20 cellular contexts compared by ENCODE assay signal in the genomic region with DNA sequence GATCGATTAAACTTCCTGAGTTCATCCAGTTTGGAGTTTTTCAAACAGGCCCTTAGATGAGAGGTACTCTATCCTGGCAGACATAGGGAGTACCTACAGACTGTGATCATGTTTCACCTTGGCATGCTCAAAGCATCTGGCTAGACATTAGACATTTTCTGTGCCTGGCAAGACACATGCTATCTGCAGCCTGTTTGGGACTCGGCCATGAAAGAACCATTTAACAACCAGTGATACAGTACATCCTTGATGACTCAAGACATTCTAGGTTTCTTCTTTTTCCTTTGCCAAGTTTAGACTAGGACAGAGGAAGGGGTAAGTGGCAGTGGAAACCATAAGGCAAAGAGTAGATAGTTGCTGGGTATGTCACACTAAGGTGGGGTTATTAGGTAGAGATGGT. TPM values are rescaled to one million over a fixed set of nuclear protein-coding genes. Genes with fewer than 3 reads are reported as not detected.
DNase-seq lines count a peak whose midpoint lies in the region; ATAC-seq and TF ChIP-seq lines count a peak whose summit lies in the region.
"Had no signal": no experiment of that assay in that cellular context is flagged by ENCODE, and none has a peak within 500 bp of the region (broad histone marks: within the 10 kb centered on the region; RNA-seq: fewer than 3 reads in every experiment).

No MANE protein-coding gene starts in this region.

- H3K9me2 ChIP-seq in SK-N-SH: no peaks in the 10 kb centered on the region

- H3K79me2 ChIP-seq in SK-N-SH (ENCODE audit: insufficient read depth): no peaks in the 10 kb centered on the region

- POLR2A ChIA-PET in SK-N-SH (lab: Yijun Ruan, JAX): no interaction called here
- POLR2A ChIA-PET in CD4-positive, alpha-beta memory T cell (lab: Charles Lee; ENCODE audit: partially characterized antibody): interaction anchor here (0.6 kb wide), 1 partner anchor 26 kb away, joined by 4 read pairs; no protein-coding TSS in a partner anchor

- peaks cover 0 to 3% of the 10 kb centered on the region in 2 donors for H3K36me3 Mint-ChIP-seq in CD4-positive, alpha-beta memory T cell
- H3K36me3 Mint-ChIP-seq: CD8-positive, alpha-beta memory T cell; IgD-negative memory B cell had no signal

- H3K4me2 ChIP-seq in SK-N-SH: no peak overlapping the region

- H3K4me3 ChIP-seq in SK-N-SH (ENCODE audit: low read depth in 2 of 2, low read length in 1 of 2) (no peak overlapping the region), RWPE2 (ENCODE audit: severe bottlenecking) (no peak overlapping the region), prostate gland (no peak overlapping the region)
- H3K4me3 ChIP-seq in CD4-positive, alpha-beta memory T cell (ENCODE audit: low read length in 2 of 2): no peak overlapping the region

- H3K4me3 Mint-ChIP-seq in CD4-positive, alpha-beta memory T cell: no peak overlapping the region
- H3K4me3 Mint-ChIP-seq: CD8-positive, alpha-beta memory T cell; IgD-negative memory B cell had no signal

- H3K27ac ChIP-seq in SK-N-SH (ENCODE audit: low read depth in 2 of 2, low read length in 1 of 2): no peak overlapping the region
- no peak overlapping the region for H3K27ac ChIP-seq in RWPE2 (ENCODE audit: poor library complexity, severe bottlenecking)
- H3K27ac ChIP-seq in prostate gland: no peak overlapping the region
- no peak overlapping the region for H3K27ac ChIP-seq in CD4-positive, alpha-beta memory T cell (ENCODE audit: low read depth, low read length)

- H3K9me3 ChIP-seq in SK-N-SH: no peaks in the 10 kb centered on the region
- no peaks in the 10 kb centered on the region for H3K9me3 ChIP-seq in RWPE2 (ENCODE audit: severe bottlenecking)
- H3K9me3 ChIP-seq in prostate gland: no peaks in the 10 kb centered on the region
- no peaks in the 10 kb centered on the region for H3K9me3 ChIP-seq in CD4-positive, alpha-beta memory T cell (ENCODE audit: control insufficient read depth in 1 of 2, low read length in 2 of 2)

- intact Hi-C loops in prostate gland (cut with DNase I): no loop called here
- intact Hi-C loops in left cardiac atrium (cut with DNase I): no loop called here
- intact Hi-C loops in CD4-positive, alpha-beta memory T cell (cut with micrococcal nuclease): no loop called here

- no peak for DNase-seq in SK-N-SH
- peak; percentile 36 for DNase-seq in M059J (ENCODE audit: low read depth)
- no peak for DNase-seq in RWPE2 (ENCODE audit: low spot score)
- peak; percentile 31 for DNase-seq in prostate gland (ENCODE audit: low spot score)
- DNase-seq in left cardiac atrium: no peak
- no peak for DNase-seq in DMS114 treated with DMSO at 0.1 percent for 48 hours (lab: John Stamatoyannopoulos, UW; ENCODE audit: unreplicated experiment)
- no peak for DNase-seq in CD4-positive, alpha-beta memory T cell
- DNase-seq: AML-193; C1 segment of cervical spinal cord; CD8-positive, alpha-beta memory T cell; DND-41; NCI-H1417 treated with DMSO at 0.1 percent for 48 hours; NCI-H187 treated with DMSO at 0.1 percent for 48 hours; NCI-H2107; NCI-H345; NCI-H82; SHP77 had no signal

- no peak overlapping the region for H2AFZ ChIP-seq in SK-N-SH (ENCODE audit: low read depth)

- H3F3A ChIP-seq in SK-N-SH (replicated peaks; ENCODE audit: insufficient read depth): no peaks in the 10 kb centered on the region

- CTCF ChIA-PET in SK-N-SH (lab: Yijun Ruan, JAX): no interaction called here
- CTCF ChIA-PET in CD4-positive, alpha-beta memory T cell (lab: Charles Lee; ENCODE audit: partially characterized antibody): interaction anchor here (1.7 kb wide), 1 partner anchor 60 kb away, joined by 7 read pairs; no protein-coding TSS in a partner anchor

- ATAC-seq in SK-N-SH treated with all-trans-retinoic acid at 6 μM for 48 hours (peak; percentile 51), RWPE2 (ENCODE audit: low read depth) (peak; percentile 61), left cardiac atrium (no peak)
- ATAC-seq: HCT116 had no signal

- H3K9me3 Mint-ChIP-seq in CD4-positive, alpha-beta memory T cell: no peaks in the 10 kb centered on the region
- H3K9me3 Mint-ChIP-seq: CD8-positive, alpha-beta memory T cell; IgD-negative memory B cell had no signal

- H3K27ac Mint-ChIP-seq in CD4-positive, alpha-beta memory T cell: no peak overlapping the region
- H3K27ac Mint-ChIP-seq: CD8-positive, alpha-beta memory T cell; IgD-negative memory B cell had no signal

- TF ChIP-seq EP300 in SK-N-SH (IDR thresholded peaks at IDR 0.05; ENCODE audit: borderline replicate concordance in 1 of 2, low read depth in 1 of 2, low read length in 1 of 2): no peak

- no peaks in the 10 kb centered on the region for H3K27me3 Mint-ChIP-seq in CD4-positive, alpha-beta memory T cell
- H3K27me3 Mint-ChIP-seq: IgD-negative memory B cell had no signal

- no peak for TF ChIP-seq POLR2A in prostate gland (IDR thresholded peaks at IDR 0.05)

- no peak for TF ChIP-seq RAD21 in SK-N-SH (IDR thresholded peaks at IDR 0.05; ENCODE audit: low read length)

- no peak overlapping the region for H3K9ac ChIP-seq in SK-N-SH

- H3K36me3 ChIP-seq in SK-N-SH (replicated peaks in 1 of 2; ENCODE audit: control insufficient read depth in 1 of 2, insufficient read depth in 2 of 2, low read length in 1 of 2): no peaks in the 10 kb centered on the region
- no peaks in the 10 kb centered on the region for H3K36me3 ChIP-seq in RWPE2 (ENCODE audit: low read depth)
- no peaks in the 10 kb centered on the region for H3K36me3 ChIP-seq in prostate gland
- H3K36me3 ChIP-seq in CD4-positive, alpha-beta memory T cell (ENCODE audit: insufficient read depth, low read length): no peaks in the 10 kb centered on the region

- no peaks in the 10 kb centered on the region for H3K27me3 ChIP-seq in SK-N-SH (ENCODE audit: insufficient read depth)
- H3K27me3 ChIP-seq in RWPE2 (ENCODE audit: insufficient read depth, poor library complexity, severe bottlenecking): no peaks in the 10 kb centered on the region
- no peaks in the 10 kb centered on the region for H3K27me3 ChIP-seq in prostate gland (replicated peaks; ENCODE audit: insufficient read depth)
- no peaks in the 10 kb centered on the region for H3K27me3 ChIP-seq in CD4-positive, alpha-beta memory T cell (ENCODE audit: insufficient read depth, low read length)

- H3K4me1 Mint-ChIP-seq in CD4-positive, alpha-beta memory T cell: peaks cover 12 to 21% (median 17%) of the 10 kb centered on the region in 4 donors

- H4K20me1 ChIP-seq in SK-N-SH (ENCODE audit: insufficient read depth): no peaks in the 10 kb centered on the region

- no peaks in the 10 kb centered on the region; a peak in 1 of 4 replicates for H3K4me1 ChIP-seq in SK-N-SH (ENCODE audit: control insufficient read depth in 1 of 2, insufficient read depth in 2 of 2, low read depth in 1 of 2, low read length in 1 of 2)
- no peaks in the 10 kb centered on the region for H3K4me1 ChIP-seq in RWPE2 (ENCODE audit: insufficient read depth, poor library complexity, severe bottlenecking)
- H3K4me1 ChIP-seq in prostate gland (replicated peaks): no peaks in the 10 kb centered on the region
- H3K4me1 ChIP-seq in CD4-positive, alpha-beta memory T cell (ENCODE audit: insufficient read depth, low read length): peaks cover 9% of the 10 kb centered on the region

- WGBS in SK-N-SH (ENCODE audit: low lambda C conversion rate): 78% methylated on average over 2 of the region's 2 CpGs
- 40% methylated on average over 2 of the region's 2 CpGs for WGBS in prostate gland

- TF ChIP-seq CTCF in SK-N-SH (IDR thresholded peaks at IDR 0.05) (no peak), RWPE2 (IDR thresholded peaks at IDR 0.05; ENCODE audit: poor library complexity, severe bottlenecking) (no peak), prostate gland (IDR thresholded peaks at IDR 0.05) (no peak)

TF ChIP-seq in SK-N-SH treated with all-trans-retinoic acid at 6 μM for 48 hours, 23 proteins besides CTCF, POLR2A, EP300 and RAD21 (continues in another document):
- TF ChIP-seq ZNF70 (CRISPR knock-in tag; IDR thresholded peaks at IDR 0.05): no peak

TF ChIP-seq in SK-N-SH, 30 proteins besides CTCF, POLR2A, EP300 and RAD21 (continues in another document):
- TF ChIP-seq NRF1 (IDR thresholded peaks at IDR 0.05; ENCODE audit: low read depth, low read length): no peak
- no peak for TF ChIP-seq POLR2AphosphoS5 (IDR thresholded peaks at IDR 0.05; ENCODE audit: low read depth, low read length)
- TF ChIP-seq, protein P1, sequence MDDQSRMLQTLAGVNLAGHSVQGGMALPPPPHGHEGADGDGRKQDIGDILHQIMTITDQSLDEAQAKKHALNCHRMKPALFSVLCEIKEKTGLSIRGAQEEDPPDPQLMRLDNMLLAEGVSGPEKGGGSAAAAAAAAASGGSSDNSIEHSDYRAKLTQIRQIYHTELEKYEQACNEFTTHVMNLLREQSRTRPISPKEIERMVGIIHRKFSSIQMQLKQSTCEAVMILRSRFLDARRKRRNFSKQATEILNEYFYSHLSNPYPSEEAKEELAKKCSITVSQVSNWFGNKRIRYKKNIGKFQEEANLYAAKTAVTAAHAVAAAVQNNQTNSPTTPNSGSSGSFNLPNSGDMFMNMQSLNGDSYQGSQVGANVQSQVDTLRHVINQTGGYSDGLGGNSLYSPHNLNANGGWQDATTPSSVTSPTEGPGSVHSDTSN (IDR thresholded peaks at IDR 0.05): no peak
- no peak for TF ChIP-seq RXRA (IDR thresholded peaks at IDR 0.05; ENCODE audit: borderline replicate concordance, low read depth)
- TF ChIP-seq FOSL2 (IDR thresholded peaks at IDR 0.05; ENCODE audit: borderline replicate concordance, low read depth): no peak
- TF ChIP-seq, protein P2, sequence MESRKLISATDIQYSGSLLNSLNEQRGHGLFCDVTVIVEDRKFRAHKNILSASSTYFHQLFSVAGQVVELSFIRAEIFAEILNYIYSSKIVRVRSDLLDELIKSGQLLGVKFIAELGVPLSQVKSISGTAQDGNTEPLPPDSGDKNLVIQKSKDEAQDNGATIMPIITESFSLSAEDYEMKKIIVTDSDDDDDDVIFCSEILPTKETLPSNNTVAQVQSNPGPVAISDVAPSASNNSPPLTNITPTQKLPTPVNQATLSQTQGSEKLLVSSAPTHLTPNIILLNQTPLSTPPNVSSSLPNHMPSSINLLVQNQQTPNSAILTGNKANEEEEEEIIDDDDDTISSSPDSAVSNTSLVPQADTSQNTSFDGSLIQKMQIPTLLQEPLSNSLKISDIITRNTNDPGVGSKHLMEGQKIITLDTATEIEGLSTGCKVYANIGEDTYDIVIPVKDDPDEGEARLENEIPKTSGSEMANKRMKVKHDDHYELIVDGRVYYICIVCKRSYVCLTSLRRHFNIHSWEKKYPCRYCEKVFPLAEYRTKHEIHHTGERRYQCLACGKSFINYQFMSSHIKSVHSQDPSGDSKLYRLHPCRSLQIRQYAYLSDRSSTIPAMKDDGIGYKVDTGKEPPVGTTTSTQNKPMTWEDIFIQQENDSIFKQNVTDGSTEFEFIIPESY (IDR thresholded peaks at IDR 0.05; ENCODE audit: borderline replicate concordance, low read depth): no peak

RNA-seq across cellular contexts. Expression of a gene that starts 15.4 kb away (rescaled TPM):
- polyA plus RNA-seq in SK-N-SH (2012; rRNA removed): 2.3 and 2.4 TPM in 2 replicates
- 2.2 and 3.1 TPM in 2 replicates for polyA plus RNA-seq in SK-N-SH (2012; cell fraction: cytosol; rRNA removed)
- polyA plus RNA-seq in SK-N-SH (2012; cell fraction: nucleus; rRNA removed): 0.55 and 0.86 TPM in 2 replicates
- total RNA-seq in M059J (2014; rRNA removed; shearing (Covaris generic)): 4.9 and 9.9 TPM in 2 replicates
- total RNA-seq in prostate gland (10 to 100 TPM in 1 of 2 donors, 1 to 10 TPM in 1; 9.9 to 15.8 TPM), left cardiac atrium (1 to 10 TPM; 3.0 to 3.9 TPM)
- 10 to 100 TPM; 36.4 to 40.9 TPM for total RNA-seq in CD4-positive, alpha-beta memory T cell
- 10 to 100 TPM; 14.5 to 30.3 TPM for polyA plus RNA-seq in CD4-positive, alpha-beta memory T cell

Comparison
In these comparisons a context has a peak if more than half of its experiments do, and no peak if none do; other contexts are left out.
1. ATAC-seq: peak in SK-N-SH treated with all-trans-retinoic acid at 6 μM for 48 hours (single experiment) and RWPE2 (single experiment); none in left cardiac atrium (0 of 2).
2. DNase-seq: peak in M059J (single experiment) and prostate gland (single experiment); none in SK-N-SH (single experiment), RWPE2 (single experiment), left cardiac atrium (single experiment), DMS114 treated with DMSO at 0.1 percent for 48 hours (single experiment) and CD4-positive, alpha-beta memory T cell (0 of 5).